27 cellular contexts compared by ENCODE assay signal in genomic region chr1:10659218-10659617, GRCh38.
"Had no signal": no experiment of that assay in that cellular context is flagged by ENCODE, and none has a peak within 500 bp of the region (broad histone marks: within the 10 kb centered on the region; RNA-seq: fewer than 3 reads in every experiment).

No MANE protein-coding gene starts in this region.

- H3K9me3 ChIP-seq: gastrocnemius medialis, heart left ventricle, mucosa of descending colon, ovary, right lobe of liver, thoracic aorta, tibial nerve, vagina had no signal

- FAIRE-seq: kidney had no signal

- H3K4me3 Mint-ChIP-seq: memory B cell; mesothelial cell of epicardium; naive thymus-derived CD4-positive, alpha-beta T cell; nephron; neural progenitor cell; stimulated activated effector memory CD8-positive, alpha-beta T cell treated with anti-CD3 and anti-CD28 coated beads, Interleukin-12 subunit alpha, Interleukin-12 subunit beta, amount 100 ng/mL, for 72 hours had no signal

- H3K4me2 ChIP-seq: hepatocyte, neural progenitor cell, smooth muscle cell had no signal

- H3K4me1 Mint-ChIP-seq: memory B cell; naive thymus-derived CD4-positive, alpha-beta T cell; stimulated activated effector memory CD8-positive, alpha-beta T cell treated with anti-CD3 and anti-CD28 coated beads, Interleukin-12 subunit alpha, Interleukin-12 subunit beta, amount 100 ng/mL, for 72 hours had no signal

- H3K9me3 Mint-ChIP-seq: memory B cell; mesothelial cell of epicardium; naive thymus-derived CD4-positive, alpha-beta T cell; nephron; neural progenitor cell; stimulated activated effector memory CD8-positive, alpha-beta T cell treated with anti-CD3 and anti-CD28 coated beads, Interleukin-12 subunit alpha, Interleukin-12 subunit beta, amount 100 ng/mL, for 72 hours had no signal

- H3K79me2 ChIP-seq: hepatocyte had no signal

- H3K36me3 ChIP-seq: neural progenitor cell, ovary, right lobe of liver had no signal

- H3K9ac ChIP-seq: neural progenitor cell had no signal

- DNase-seq: foreskin fibroblast; gastrocnemius medialis; heart left ventricle; kidney; mucosa of descending colon; naive thymus-derived CD4-positive, alpha-beta T cell; nucleus accumbens; ovary; posterior cingulate gyrus; right lobe of liver; stimulated activated CD4-positive, alpha-beta T cell treated with anti-CD3 and anti-CD28 coated beads, Interleukin-12 subunit alpha, Interleukin-12 subunit beta, amount 100 ng/mL, for 4 hours; stimulated activated CD4-positive, alpha-beta T cell treated with anti-CD3 and anti-CD28 coated beads, Interleukin-1b, Interleukin-23, amount 100 ng/mL, for 48 hours; stimulated activated CD4-positive, alpha-beta T cell treated with anti-CD3 and anti-CD28 coated beads, Interleukin-4, amount 100 ng/mL, for 24 hours; stimulated activated naive CD4-positive, alpha-beta T cell treated with Interleukin-2 at 50 U/mL for 16 hours had no signal

- H3K27ac ChIP-seq: coronary artery, gastrocnemius medialis, hepatocyte, neural progenitor cell, ovary, right lobe of liver, thoracic aorta, tibial nerve, vagina had no signal

- H3K4me1 ChIP-seq: vagina had no signal

- H2AFZ ChIP-seq: hepatocyte, neural progenitor cell had no signal

- H3K4me3 ChIP-seq: coronary artery, gastrocnemius medialis, heart left ventricle, hepatocyte, lung, mucosa of descending colon, neural progenitor cell, ovary, right lobe of liver, smooth muscle cell, thoracic aorta, tibial nerve, vagina had no signal

- H3K27ac Mint-ChIP-seq: memory B cell; mesothelial cell of epicardium; naive thymus-derived CD4-positive, alpha-beta T cell; nephron; neural progenitor cell; stimulated activated effector memory CD8-positive, alpha-beta T cell treated with anti-CD3 and anti-CD28 coated beads, Interleukin-12 subunit alpha, Interleukin-12 subunit beta, amount 100 ng/mL, for 72 hours had no signal

- ATAC-seq: gastrocnemius medialis; heart left ventricle; left lobe of liver; mucosa of descending colon; naive thymus-derived CD4-positive, alpha-beta T cell; right lobe of liver; stimulated activated effector memory CD8-positive, alpha-beta T cell treated with anti-CD3 and anti-CD28 coated beads, Interleukin-12 subunit alpha, Interleukin-12 subunit beta, amount 100 ng/mL, for 72 hours had no signal

- H3K27me3 Mint-ChIP-seq: memory B cell; naive thymus-derived CD4-positive, alpha-beta T cell had no signal

- H3K27me3 ChIP-seq: gastrocnemius medialis, heart left ventricle, hepatocyte, neural progenitor cell, ovary, right lobe of liver, tibial nerve, vagina had no signal
